Comparison of ENCODE assay signal across 23 cellular contexts in the genomic region with DNA sequence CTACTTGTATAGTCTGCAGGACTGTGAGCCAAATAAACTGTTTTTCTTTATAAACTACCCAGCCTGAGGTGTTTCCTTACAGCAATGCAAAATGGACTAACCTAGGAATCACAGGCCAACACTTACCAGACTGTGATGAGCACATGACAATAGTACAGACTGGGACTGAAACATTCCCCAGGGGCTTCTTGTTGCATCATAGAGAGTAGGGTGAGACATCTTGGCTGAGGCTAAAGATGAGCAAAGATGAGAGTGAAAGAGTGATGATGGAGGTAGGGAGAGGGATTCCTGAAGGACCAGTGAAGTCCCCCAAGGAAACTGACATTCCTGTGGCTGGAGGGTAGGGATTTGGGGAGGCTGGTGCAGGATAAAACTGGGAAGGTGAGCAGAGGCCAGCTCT.
"Had no signal": no experiment of that assay in that cellular context is flagged by ENCODE, and none has a peak within 500 bp of the region (broad histone marks: within the 10 kb centered on the region; RNA-seq: fewer than 3 reads in every experiment).

No MANE protein-coding gene starts in this region.

- H3K4me3 ChIP-seq: esophagus squamous epithelium, left lung, prostate gland, tibial nerve, vagina had no signal

- FAIRE-seq: frontal cortex, kidney, small intestine had no signal

- H3K36me3 ChIP-seq: brain microvascular endothelial cell, prostate gland, vagina had no signal

- DNase-seq: activated CD4-positive, alpha-beta memory T cell treated with anti-CD3 and anti-CD28 coated beads, Interleukin-2, amount 10 ng/mL, durations not matched to agents 7 days and 5 days; activated CD4-positive, alpha-beta T cell treated with anti-CD3 and anti-CD28 coated beads for 48 hours; activated CD4-positive, CD25-positive, alpha-beta regulatory T cell; activated CD8-positive, alpha-beta memory T cell treated with anti-CD3 and anti-CD28 coated beads, Interleukin-2, amount 10 ng/mL, durations not matched to agents 7 days and 5 days; activated naive CD4-positive, alpha-beta T cell; anterior cingulate cortex; brain microvascular endothelial cell; effector CD8-positive, alpha-beta T cell; esophagus squamous epithelium; hypothalamus; kidney; left lung; nephron progenitor cell; right cardiac atrium; small intestine; stimulated activated CD4-positive, alpha-beta T cell treated with anti-CD3 and anti-CD28 coated beads, Interleukin-15, amount 100 ng/mL, for 24 hours; stimulated activated CD4-positive, alpha-beta T cell treated with anti-CD3 and anti-CD28 coated beads, Interleukin-2, amount 100 ng/mL, for 48 hours; T-cell; T-helper 9 cell had no signal

- H3K27me3 ChIP-seq: brain microvascular endothelial cell, esophagus squamous epithelium, left lung, tibial nerve, vagina had no signal

- ATAC-seq: activated CD8-positive, alpha-beta memory T cell treated with anti-CD3 and anti-CD28 coated beads, Interleukin-2, amount 10 ng/mL, durations not matched to agents 7 days and 5 days; left lung; right cardiac atrium; T-cell had no signal
